1 cellular context compared by ENCODE assay signal in genomic region chr13:39655569-39656324, GRCh38.
TF ChIP-seq lines count a peak whose summit lies in the region.

Gene COG6, plus strand, starts transcription at chr13:39655662. Its CDS starts 65 bp downstream, at chr13:39655727.

TF ChIP-seq in K562, 482 proteins besides CTCF, POLR2A, EP300 and RAD21 (continued from another document and continues in another):
- 0 out of 2 replicates have a peak, but pooled peaks have one; percentile 50 for TF ChIP-seq THAP12 (CRISPR knock-in tag; IDR thresholded peaks at IDR 0.05)
- peak; percentile 97 for TF ChIP-seq NRF1 (conservative IDR thresholded peaks at IDR 0.05 in 1 of 2, IDR thresholded peaks at IDR 0.05 in 1 of 2)
- no peak for TF ChIP-seq ZNF175 (CRISPR knock-in tag; IDR thresholded peaks at IDR 0.05; ENCODE audit: low read depth)
- peak; percentile 59; the same call in 1 of the 2 replicates for TF ChIP-seq ZBTB7A (IDR thresholded peaks at IDR 0.05; ENCODE audit: borderline replicate concordance, control insufficient read depth, low read depth, low read length)
- no peak for TF ChIP-seq ARID2 (IDR thresholded peaks at IDR 0.05)
- TF ChIP-seq TAF1 (IDR thresholded peaks at IDR 0.05; ENCODE audit: control insufficient read depth, extremely low read depth, insufficient read depth, low read length, severe bottlenecking) = peak; percentile 42
- TF ChIP-seq ZNF3 (CRISPR knock-in tag; IDR thresholded peaks at IDR 0.05) = no peak
- TF ChIP-seq E2F6 (IDR thresholded peaks at IDR 0.05; ENCODE audit: borderline replicate concordance in 1 of 2, extremely low read depth in 1 of 2, insufficient read depth in 1 of 2, insufficient read length in 1 of 2, low read depth in 1 of 2, low read length in 1 of 2, poor library complexity in 1 of 2, severe bottlenecking in 1 of 2) = peak; percentile 17 to 34
- TF ChIP-seq ZNF644 (tag; IDR thresholded peaks at IDR 0.05; ENCODE audit: low read depth) = no peak
- TF ChIP-seq CREB5 (CRISPR knock-in tag; IDR thresholded peaks at IDR 0.05) = no peak
- TF ChIP-seq CREB3L1 (IDR thresholded peaks at IDR 0.05; ENCODE audit: borderline replicate concordance, low read depth) = 0 out of 2 replicates have a peak, but pooled peaks have one; percentile 57
- TF ChIP-seq POLR2B (IDR thresholded peaks at IDR 0.05; ENCODE audit: low read depth, partially characterized antibody) = peak; percentile 65
- TF ChIP-seq SRF (CRISPR knock-in tag; IDR thresholded peaks at IDR 0.05) = peak in 1 of 2 experiments; percentile 31; a peak in 1 of 4 replicates
- peak; percentile 38; the same call in 1 of the 2 replicates for TF ChIP-seq GATA2 (CRISPR knock-in tag; IDR thresholded peaks at IDR 0.05)
- peak; percentile 18; the same call in 1 of the 2 replicates for TF ChIP-seq ESRRA (IDR thresholded peaks at IDR 0.05; ENCODE audit: borderline replicate concordance, low read depth)
- TF ChIP-seq MTA3 (IDR thresholded peaks at IDR 0.05; ENCODE audit: borderline replicate concordance) = 0 out of 2 replicates have a peak, but pooled peaks have one; percentile 34
- TF ChIP-seq NFIX (CRISPR knock-in tag; IDR thresholded peaks at IDR 0.05; ENCODE audit: low read depth) = no peak
- peak; percentile 94 for TF ChIP-seq ZBTB2 (IDR thresholded peaks at IDR 0.05)
- TF ChIP-seq TOE1 (IDR thresholded peaks at IDR 0.05; ENCODE audit: borderline replicate concordance) = no peak
- no peak for TF ChIP-seq TOE1 (CRISPR knock-in tag; IDR thresholded peaks at IDR 0.05; ENCODE audit: borderline replicate concordance, low read depth)
- peak; percentile 37; the same call in 1 of the 2 replicates for TF ChIP-seq MGA (IDR thresholded peaks at IDR 0.05)
- no peak for TF ChIP-seq FOXP4 (CRISPR knock-in tag; IDR thresholded peaks at IDR 0.05; ENCODE audit: borderline replicate concordance)
- TF ChIP-seq MAZ (CRISPR knock-in tag; conservative IDR thresholded peaks at IDR 0.05 in 1 of 2, IDR thresholded peaks at IDR 0.05 in 1 of 2) = peak in 1 of 2 experiments; percentile 60; a peak in 1 of 4 replicates
- peak; percentile 31; the same call in 1 of the 2 replicates for TF ChIP-seq ELF1 (tag; IDR thresholded peaks at IDR 0.05)
- no peak for TF ChIP-seq GMEB1 (CRISPR knock-in tag; IDR thresholded peaks at IDR 0.05)
- peak; percentile 82 for TF ChIP-seq MEIS2 (IDR thresholded peaks at IDR 0.05; ENCODE audit: partially characterized antibody)
- TF ChIP-seq CXXC5 (CRISPR knock-in tag; IDR thresholded peaks at IDR 0.05) = peak; percentile 16; the same call in 1 of the 2 replicates
- TF ChIP-seq L3MBTL2 (IDR thresholded peaks at IDR 0.05) = peak; percentile 32; the same call in 1 of the 2 replicates
- TF ChIP-seq EP400 (IDR thresholded peaks at IDR 0.05) = 0 out of 2 replicates have a peak, but pooled peaks have one; percentile 46
- no peak for TF ChIP-seq PTTG1 (tag; IDR thresholded peaks at IDR 0.05; ENCODE audit: low read depth)
- TF ChIP-seq MBD2 (IDR thresholded peaks at IDR 0.05; ENCODE audit: borderline replicate concordance, low read depth) = no peak
- peak; percentile 31; the same call in 1 of the 2 replicates for TF ChIP-seq SMARCA4 (IDR thresholded peaks at IDR 0.05)
